ENCODE assay signal across 8 cellular contexts in the genomic region with DNA sequence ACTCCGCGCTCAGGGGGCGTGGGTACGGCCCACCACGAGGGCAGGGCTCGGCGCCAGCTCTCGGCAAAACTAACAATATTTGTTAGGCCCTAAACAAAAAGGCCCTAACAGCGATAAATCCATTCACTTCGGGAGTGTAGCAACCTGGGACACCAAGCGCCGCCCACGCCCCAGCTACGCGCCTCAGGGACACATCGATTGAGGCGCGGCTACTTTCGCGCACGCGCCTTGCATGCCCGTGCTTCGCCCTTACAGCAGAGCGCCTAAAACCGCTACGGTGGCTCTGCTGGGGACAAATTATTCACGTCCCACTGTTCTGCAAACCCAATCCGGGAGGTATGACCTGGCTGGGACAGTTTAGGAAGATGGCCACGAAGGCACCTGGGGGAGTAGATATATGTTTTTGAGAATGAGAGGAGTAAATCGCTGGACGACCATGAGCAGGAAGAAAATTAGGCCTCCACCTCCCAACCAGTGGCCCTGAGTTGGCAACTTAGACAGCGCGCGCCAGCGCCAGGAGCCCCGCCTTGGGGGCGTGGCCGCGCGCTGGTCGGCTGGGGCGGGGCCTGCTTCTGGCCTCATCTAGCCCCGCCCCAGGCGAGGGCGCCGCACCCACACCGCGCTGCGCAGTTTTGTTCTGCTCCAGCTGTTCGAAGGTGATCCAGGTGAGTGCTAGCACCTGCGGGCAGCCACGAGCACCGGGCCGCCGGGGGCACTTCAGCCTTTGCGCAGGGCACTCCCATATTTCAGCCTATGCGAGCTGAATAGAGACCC. TPM values are rescaled to one million over a fixed set of nuclear protein-coding genes. Genes with fewer than 3 reads are reported as not detected.
DNase-seq lines count a peak whose midpoint lies in the region; ATAC-seq and TF ChIP-seq lines count a peak whose summit lies in the region.

A gene (plus strand): TSS at position 606 of the 774 bp plus-strand sequence. CDS start 18,614 bp downstream, outside the sequence.

- H3K9me3 ChIP-seq in SJSA1 (replicated peaks) = no peaks in the 10 kb centered on the region
- H3K9me3 ChIP-seq in neural progenitor cell (ENCODE audit: low read depth) = no peaks in the 10 kb centered on the region

- peak within 1 kb of the TSS; percentile 91 for H3K4me2 ChIP-seq in neural progenitor cell

- no peaks in the 10 kb centered on the region for H3K27me3 ChIP-seq in SJSA1 (replicated peaks)
- H3K27me3 ChIP-seq in foreskin keratinocyte = no peaks in the 10 kb centered on the region
- H3K27me3 ChIP-seq in neural progenitor cell = peaks cover 13% of the 10 kb centered on the region

- H3K27ac ChIP-seq in SJSA1 = peak within 1 kb of the TSS; percentile 54
- H3K27ac ChIP-seq in foreskin keratinocyte = peak within 1 kb of the TSS; percentile 64
- peak within 1 kb of the TSS; percentile 65 for H3K27ac ChIP-seq in neural progenitor cell

- H3K9ac ChIP-seq in neural progenitor cell = no peak within 1 kb of the TSS

- no peak for TF ChIP-seq CTCF in HFF-Myc (IDR thresholded peaks at IDR 0.05; ENCODE audit: low read depth, low read length, missing control alignments)
- TF ChIP-seq CTCF in foreskin keratinocyte (conservative IDR thresholded peaks at IDR 0.05) = no peak
- TF ChIP-seq CTCF in neural progenitor cell (IDR thresholded peaks at IDR 0.05) = no peak

- H3K4me3 Mint-ChIP-seq in neural progenitor cell = no peak within 1 kb of the TSS

- peaks cover 31% of the 10 kb centered on the region for H3K4me1 Mint-ChIP-seq in neural progenitor cell

- no peaks in the 10 kb centered on the region for H3K36me3 Mint-ChIP-seq in neural progenitor cell

- H3K27me3 Mint-ChIP-seq in neural progenitor cell (ENCODE audit: insufficient read depth, low read depth) = peaks cover 2% of the 10 kb centered on the region

- H3K4me3 ChIP-seq in HFF-Myc (replicated peaks; ENCODE audit: low read depth, low read length) (peak within 1 kb of the TSS; percentile 60), SJSA1 (peak within 1 kb of the TSS; percentile 60), neural progenitor cell (peak within 1 kb of the TSS; percentile 80)

- 0 out of 2 replicates have a peak, but pooled peaks cover 3% of the 10 kb centered on the region for H3K36me3 ChIP-seq in SJSA1
- no peaks in the 10 kb centered on the region for H3K36me3 ChIP-seq in neural progenitor cell

- peaks cover 17% of the 10 kb centered on the region for H3K79me2 ChIP-seq in neural progenitor cell (ENCODE audit: low read depth)

- H2AFZ ChIP-seq in neural progenitor cell (replicated peaks) = peak within 1 kb of the TSS; percentile 91

- H3K4me1 ChIP-seq in SJSA1 (replicated peaks) = peaks cover 13% of the 10 kb centered on the region; the same call in 1 of the 2 replicates
- H3K4me1 ChIP-seq in foreskin keratinocyte = peaks cover 15% of the 10 kb centered on the region
- peaks cover 28% of the 10 kb centered on the region for H3K4me1 ChIP-seq in neural progenitor cell

- H3F3A ChIP-seq in neural progenitor cell (ENCODE audit: low read depth) = peaks cover 30% of the 10 kb centered on the region

- H3K9me3 Mint-ChIP-seq in neural progenitor cell = no peaks in the 10 kb centered on the region

- peak; percentile 82 for ATAC-seq in foreskin keratinocyte

- peaks cover 8% of the 10 kb centered on the region for H4K20me1 ChIP-seq in neural progenitor cell (ENCODE audit: low read depth)

- no peak within 1 kb of the TSS for H3K27ac Mint-ChIP-seq in neural progenitor cell

- DNase-seq in GM04503 (ENCODE audit: low read depth) (peak; percentile 87), HFF-Myc (ENCODE audit: extremely low read depth, low read depth) (peak; percentile 79), MV-4-11 (lab: John Stamatoyannopoulos, UW) (peak; percentile 96), SJSA1 (ENCODE audit: low read depth in 1 of 2, low spot score in 2 of 2) (peak; percentile 96 to 98), foreskin keratinocyte (peak; percentile 89 to 95), neural progenitor cell (ENCODE audit: low spot score) (peak; percentile 98), stromal cell of bone marrow (ENCODE audit: low read depth) (peak; percentile 91)
- peak; percentile 79 to 92 (median 88) for DNase-seq in activated naive CD4-positive, alpha-beta T cell (lab: John Stamatoyannopoulos, UW)

RNA-seq across cellular contexts. Expression of the gene that starts here (rescaled TPM):
- 123 and 167 TPM in 2 replicates for total RNA-seq in SJSA1 (2014; rRNA removed; shearing (Covaris generic))
- total RNA-seq in foreskin keratinocyte = 129 and 158 TPM in 2 replicates
- 181 and 225 TPM in 2 replicates for polyA plus RNA-seq in foreskin keratinocyte
- total RNA-seq in neural progenitor cell (ENCODE audit: low replicate concordance) = 69.7 and 94.7 TPM in 2 replicates

Comparison
In these comparisons a context has a peak if more than half of its experiments do, and no peak if none do; other contexts are left out.
1. Peak in every context shown above with its lines: DNase-seq, ATAC-seq, H3K4me3 ChIP-seq and H3K27ac ChIP-seq.